ENCODE assay signal across 8 cellular contexts in genomic region chr4:80173841-80174240, GRCh38. TPM values are rescaled to one million over a fixed set of nuclear protein-coding genes. Genes with fewer than 3 reads are reported as not detected.
A peak's percentile ranks its signal among the peaks of the same experiment; 100 is the strongest.
DNase-seq lines count a peak whose midpoint lies in the region; ATAC-seq and TF ChIP-seq lines count a peak whose summit lies in the region.
"Had no signal": no experiment of that assay in that cellular context is flagged by ENCODE, and none has a peak within 500 bp of the region (broad histone marks: within the 10 kb centered on the region; RNA-seq: fewer than 3 reads in every experiment).

No MANE protein-coding gene starts in this region.

- H2BK5ac ChIP-seq in IMR-90 (ENCODE audit: low read depth, low read length, poor library complexity, severe bottlenecking) = peak overlapping the region; percentile 35

- peak; percentile 64 for DNase-seq in EH (ENCODE audit: low read depth)
- DNase-seq in IMR-90 = peak; percentile 64
- DNase-seq in activated naive CD8-positive, alpha-beta T cell treated with anti-CD3 and anti-CD28 coated beads, Interleukin-2, amount 10 ng/mL, durations not matched to agents 7 days and 5 days = no peak
- DNase-seq in natural killer cell = no peak
- DNase-seq in kidney glomerular epithelial cell (lab: John Stamatoyannopoulos, UW) = no peak
- DNase-seq in NCI-H1930 (lab: John Stamatoyannopoulos, UW) = no peak
- DNase-seq in stimulated activated CD4-positive, alpha-beta T cell treated with anti-CD3 and anti-CD28 coated beads, Interleukin-12 subunit alpha, Interleukin-12 subunit beta, amount 100 ng/mL, for 4 hours = no peak

- H4K91ac ChIP-seq in IMR-90 (ENCODE audit: insufficient read depth, low read depth, low read length) = no peak overlapping the region

- H4K8ac ChIP-seq in IMR-90 (ENCODE audit: low read depth in 2 of 2, low read length in 2 of 2) = no peak overlapping the region

- H2BK15ac ChIP-seq in IMR-90 (ENCODE audit: low read depth, low read length) = peak overlapping the region; percentile 49; the same call in 1 of the 3 replicates

- in situ Hi-C loops in IMR-90 (cut with MboI; ENCODE audit: low sequenced_read_pairs) = no loop called here

- peak overlapping the region; percentile 38 for H3K4me3 Mint-ChIP-seq in activated naive CD8-positive, alpha-beta T cell treated with anti-CD3 and anti-CD28 coated beads, Interleukin-2, amount 10 ng/mL, durations not matched to agents 7 days and 5 days
- H3K4me3 Mint-ChIP-seq in natural killer cell = no peak overlapping the region

- no peaks in the 10 kb centered on the region for H3K79me1 ChIP-seq in IMR-90 (ENCODE audit: low read depth in 1 of 2, low read length in 2 of 2)

- no TSS peak for BruUV-seq in IMR-90 (replicated peaks; lab: Mats Ljungman, UMichigan)

- TF ChIP-seq CTCF in IMR-90 (conservative IDR thresholded peaks at IDR 0.05; ENCODE audit: low read depth, low read length) (no peak), natural killer cell (IDR thresholded peaks at IDR 0.05) (no peak)

- H2AK5ac ChIP-seq in IMR-90 (ENCODE audit: low read depth, low read length) = 0 out of 2 replicates have a peak overlapping the region, but pooled peaks have one; percentile 25

- CTCF ChIA-PET in IMR-90 (lab: Yijun Ruan, JAX) = no interaction called here

- no peaks in the 10 kb centered on the region for H3K27me3 Mint-ChIP-seq in activated naive CD8-positive, alpha-beta T cell treated with anti-CD3 and anti-CD28 coated beads, Interleukin-2, amount 10 ng/mL, durations not matched to agents 7 days and 5 days
- peaks cover 0 to 1% of the 10 kb centered on the region in 2 donors for H3K27me3 Mint-ChIP-seq in natural killer cell (ENCODE audit: low read depth in 2 of 2)

- peaks cover 10% of the 10 kb centered on the region for H3K36me3 Mint-ChIP-seq in activated naive CD8-positive, alpha-beta T cell treated with anti-CD3 and anti-CD28 coated beads, Interleukin-2, amount 10 ng/mL, durations not matched to agents 7 days and 5 days
- H3K36me3 Mint-ChIP-seq in natural killer cell = no peaks in the 10 kb centered on the region

- H3K9me3 Mint-ChIP-seq in activated naive CD8-positive, alpha-beta T cell treated with anti-CD3 and anti-CD28 coated beads, Interleukin-2, amount 10 ng/mL, durations not matched to agents 7 days and 5 days = peaks cover 4% of the 10 kb centered on the region
- no peaks in the 10 kb centered on the region for H3K9me3 Mint-ChIP-seq in natural killer cell

- no peak overlapping the region for H2AK9ac ChIP-seq in IMR-90 (replicated peaks; ENCODE audit: low read depth, low read length, poor library complexity)

- H3K56ac ChIP-seq in IMR-90 (ENCODE audit: extremely low read depth, insufficient read depth, low read length) = no peak overlapping the region

- no peak overlapping the region; the same call in 1 of the 2 replicates for H4K5ac ChIP-seq in IMR-90 (ENCODE audit: low read depth, low read length)

- H3K4ac ChIP-seq in IMR-90 (ENCODE audit: low read depth, low read length) = peak overlapping the region; percentile 79; the same call in 1 of the 2 replicates

- H3K4me3 ChIP-seq in IMR-90 (ENCODE audit: insufficient read depth, low read depth, low read length) = no peak overlapping the region

- no peaks in the 10 kb centered on the region for H3K27me3 ChIP-seq in IMR-90 (ENCODE audit: control insufficient read depth, insufficient read depth, low read length)

- peak; percentile 63 for ATAC-seq in IMR-90 (ENCODE audit: low read depth)
- no peak for ATAC-seq in activated naive CD8-positive, alpha-beta T cell treated with anti-CD3 and anti-CD28 coated beads, Interleukin-2, amount 10 ng/mL, durations not matched to agents 7 days and 5 days (ENCODE audit: low read depth)
- ATAC-seq in natural killer cell = peak in 1 of 3 donors; percentile 27

- no peak overlapping the region for H3K23ac ChIP-seq in IMR-90 (ENCODE audit: low read depth, low read length)

- H3K27ac Mint-ChIP-seq in activated naive CD8-positive, alpha-beta T cell treated with anti-CD3 and anti-CD28 coated beads, Interleukin-2, amount 10 ng/mL, durations not matched to agents 7 days and 5 days = no peak overlapping the region
- H3K27ac Mint-ChIP-seq in natural killer cell = peak overlapping the region; percentile 9 to 53

- 0 out of 2 replicates have a peak overlapping the region, but pooled peaks have one; percentile 13 for H2BK20ac ChIP-seq in IMR-90 (ENCODE audit: low read depth, low read length)

- peaks cover 37% of the 10 kb centered on the region for H3K4me1 Mint-ChIP-seq in activated naive CD8-positive, alpha-beta T cell treated with anti-CD3 and anti-CD28 coated beads, Interleukin-2, amount 10 ng/mL, durations not matched to agents 7 days and 5 days
- H3K4me1 Mint-ChIP-seq in natural killer cell = peaks cover 27 to 37% of the 10 kb centered on the region in 2 donors

- no peak for TF ChIP-seq POLR2A in IMR-90 (IDR thresholded peaks at IDR 0.05; ENCODE audit: low read depth, low read length)

- peaks cover 4% of the 10 kb centered on the region for H3K9me1 ChIP-seq in IMR-90 (ENCODE audit: insufficient read depth, low read length)

- H3K4me1 ChIP-seq in IMR-90 (ENCODE audit: control insufficient read depth, insufficient read depth, low read length) = peaks cover 2% of the 10 kb centered on the region; the same call in 1 of the 2 replicates

- no peaks in the 10 kb centered on the region for H4K20me1 ChIP-seq in IMR-90 (ENCODE audit: insufficient read depth, low read length)

- H3K4me2 ChIP-seq in IMR-90 (ENCODE audit: low read depth, low read length) = no peak overlapping the region
- H3K4me2 ChIP-seq: KMS-11 had no signal

- no peak overlapping the region for H3K27ac ChIP-seq in IMR-90 (ENCODE audit: insufficient read depth, low read length)
- H3K27ac ChIP-seq: KMS-11 had no signal

- H2BK120ac ChIP-seq in IMR-90 (ENCODE audit: low read depth, low read length) = peak overlapping the region; percentile 14

- peak overlapping the region; percentile 55; the same call in 1 of the 2 replicates for H3K14ac ChIP-seq in IMR-90 (replicated peaks; ENCODE audit: low read depth, low read length)

- TF ChIP-seq RAD21 in IMR-90 (IDR thresholded peaks at IDR 0.05; ENCODE audit: low read length) = no peak

- no peaks in the 10 kb centered on the region for H3K36me3 ChIP-seq in IMR-90 (ENCODE audit: control insufficient read depth, insufficient read depth, low read length)

- WGBS in IMR-90 (ENCODE audit: extremely low coverage in 2 of 2, insufficient read length in 1 of 2), 2 experiments = no CpG with 5 or more reads among the region's 2 CpGs

- dilution Hi-C loops in IMR-90 (cut with HindIII; ENCODE audit: low sequenced_read_pairs, unreplicated experiment) = no loop called here

- H3K9ac ChIP-seq in IMR-90 (ENCODE audit: low read depth, low read length) = no peak overlapping the region
- H3K9ac ChIP-seq: KMS-11 had no signal

- intact Hi-C loops in IMR-90 (cut with micrococcal nuclease) (loop anchor here (5.0 kb wide), 1 partner anchor 37 kb away; no protein-coding TSS in a partner anchor), natural killer cell (cut with micrococcal nuclease) (no loop called here)

- no peak overlapping the region for H2AFZ ChIP-seq in IMR-90 (replicated peaks; ENCODE audit: low read length, poor library complexity)

- H3K18ac ChIP-seq in IMR-90 (ENCODE audit: low read depth, low read length) = peak overlapping the region; percentile 5; the same call in 1 of the 2 replicates

- no peaks in the 10 kb centered on the region for H3K9me3 ChIP-seq in IMR-90 (ENCODE audit: control insufficient read depth, insufficient read depth, low read length)

- POLR2A ChIA-PET in IMR-90 (lab: Charles Lee; ENCODE audit: unreplicated experiment) = no interaction called here
- POLR2A ChIA-PET in activated naive CD8-positive, alpha-beta T cell treated with anti-CD3 and anti-CD28 coated beads, Interleukin-2, amount 10 ng/mL, durations not matched to agents 7 days and 5 days (lab: Charles Lee) = interaction anchor here (3.4 kb wide), 1 partner anchor 10 kb away, joined by 22 read pairs; no protein-coding TSS in a partner anchor

TF ChIP-seq in IMR-90, 13 proteins besides CTCF, POLR2A, EP300 and RAD21 (continues in another document):
- no peak for TF ChIP-seq RCOR1 (IDR thresholded peaks at IDR 0.05; ENCODE audit: insufficient replicate concordance, low read length)
- TF ChIP-seq, protein P1, sequence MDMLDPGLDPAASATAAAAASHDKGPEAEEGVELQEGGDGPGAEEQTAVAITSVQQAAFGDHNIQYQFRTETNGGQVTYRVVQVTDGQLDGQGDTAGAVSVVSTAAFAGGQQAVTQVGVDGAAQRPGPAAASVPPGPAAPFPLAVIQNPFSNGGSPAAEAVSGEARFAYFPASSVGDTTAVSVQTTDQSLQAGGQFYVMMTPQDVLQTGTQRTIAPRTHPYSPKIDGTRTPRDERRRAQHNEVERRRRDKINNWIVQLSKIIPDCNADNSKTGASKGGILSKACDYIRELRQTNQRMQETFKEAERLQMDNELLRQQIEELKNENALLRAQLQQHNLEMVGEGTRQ (IDR thresholded peaks at IDR 0.05; ENCODE audit: low read depth, low read length) = no peak
- no peak for TF ChIP-seq SMC3 (IDR thresholded peaks at IDR 0.05; ENCODE audit: low read depth, low read length)
- no peak for TF ChIP-seq MXI1 (IDR thresholded peaks at IDR 0.05; ENCODE audit: borderline replicate concordance, low read depth, low read length)
- TF ChIP-seq CEBPB (IDR thresholded peaks at IDR 0.05; ENCODE audit: low read depth, low read length) = no peak
- TF ChIP-seq, protein P2, sequence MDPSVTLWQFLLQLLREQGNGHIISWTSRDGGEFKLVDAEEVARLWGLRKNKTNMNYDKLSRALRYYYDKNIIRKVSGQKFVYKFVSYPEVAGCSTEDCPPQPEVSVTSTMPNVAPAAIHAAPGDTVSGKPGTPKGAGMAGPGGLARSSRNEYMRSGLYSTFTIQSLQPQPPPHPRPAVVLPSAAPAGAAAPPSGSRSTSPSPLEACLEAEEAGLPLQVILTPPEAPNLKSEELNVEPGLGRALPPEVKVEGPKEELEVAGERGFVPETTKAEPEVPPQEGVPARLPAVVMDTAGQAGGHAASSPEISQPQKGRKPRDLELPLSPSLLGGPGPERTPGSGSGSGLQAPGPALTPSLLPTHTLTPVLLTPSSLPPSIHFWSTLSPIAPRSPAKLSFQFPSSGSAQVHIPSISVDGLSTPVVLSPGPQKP (IDR thresholded peaks at IDR 0.05; ENCODE audit: borderline replicate concordance, low read depth, low read length) = no peak
- no peak for TF ChIP-seq MAFK (IDR thresholded peaks at IDR 0.05; ENCODE audit: low read depth, low read length)
- TF ChIP-seq FOS (IDR thresholded peaks at IDR 0.05; ENCODE audit: low read depth, low read length) = no peak
- TF ChIP-seq MAZ (IDR thresholded peaks at IDR 0.05; ENCODE audit: borderline replicate concordance, low read depth, low read length) = no peak
- no peak for TF ChIP-seq CHD1 (IDR thresholded peaks at IDR 0.05; ENCODE audit: low read depth, low read length)

RNA-seq across cellular contexts. Expression of gene PRDM8, which starts 23.5 kb away (rescaled TPM):
- total RNA-seq in IMR-90 (2012; rRNA removed) (5.0 and 5.7 TPM in 2 replicates), natural killer cell (1 to 10 TPM; 5.8 to 6.2 (median 6.0) TPM)
- polyA plus RNA-seq in IMR-90 (2012; rRNA removed) = 15.8 and 16.8 TPM in 2 replicates
- 9.1 and 12.2 TPM in 2 replicates for polyA plus RNA-seq in IMR-90 (2012; cell fraction: cytosol; rRNA removed)
- 32.9 and 37.2 TPM in 2 replicates for polyA plus RNA-seq in IMR-90 (2012; cell fraction: nucleus; rRNA removed; ENCODE audit: low replicate concordance)
- 1 to 10 TPM; 8.2 to 9.5 TPM for total RNA-seq in activated naive CD8-positive, alpha-beta T cell treated with anti-CD3 and anti-CD28 coated beads, Interleukin-2, amount 10 ng/mL, durations not matched to agents 7 days and 5 days

Comparison
In these comparisons a context has a peak if more than half of its experiments do, and no peak if none do; other contexts are left out.
1. DNase-seq: peak in EH (single experiment) and IMR-90 (single experiment); none in activated naive CD8-positive, alpha-beta T cell treated with anti-CD3 and anti-CD28 coated beads, Interleukin-2, amount 10 ng/mL, durations not matched to agents 7 days and 5 days (single experiment), natural killer cell (single experiment), kidney glomerular epithelial cell (single experiment), NCI-H1930 (0 of 2) and stimulated activated CD4-positive, alpha-beta T cell treated with anti-CD3 and anti-CD28 coated beads, Interleukin-12 subunit alpha, Interleukin-12 subunit beta, amount 100 ng/mL, for 4 hours (single experiment).